Comparison of ENCODE assay signal across 10 cellular contexts in genomic region chr2:85248741-85249524, GRCh38.
DNase-seq lines count a peak whose midpoint lies in the region; ATAC-seq and TF ChIP-seq lines count a peak whose summit lies in the region.
"Had no signal": no experiment of that assay in that cellular context is flagged by ENCODE, and none has a peak within 500 bp of the region (broad histone marks: within the 10 kb centered on the region; RNA-seq: fewer than 3 reads in every experiment).

No MANE protein-coding gene starts in this region.

- peak overlapping the region; percentile 16 for H3K18ac ChIP-seq in trophoblast cell (ENCODE audit: low read length)

- H2AFZ ChIP-seq in trophoblast cell (ENCODE audit: insufficient read depth, low read length, poor library complexity), result no peak overlapping the region

- H3K36me3 Mint-ChIP-seq in activated naive CD4-positive, alpha-beta T cell treated with anti-CD3 and anti-CD28 coated beads for 36 hours (ENCODE audit: low read depth), result no peaks in the 10 kb centered on the region

- no peaks in the 10 kb centered on the region for H3K9me3 Mint-ChIP-seq in activated naive CD4-positive, alpha-beta T cell treated with anti-CD3 and anti-CD28 coated beads for 36 hours

- no peak overlapping the region for H3K14ac ChIP-seq in trophoblast cell (ENCODE audit: low read length)

- H3K4me3 ChIP-seq in trophoblast cell (ENCODE audit: low read depth, low read length), result no peak overlapping the region

- CTCF ChIA-PET in activated naive CD4-positive, alpha-beta T cell treated with anti-CD3 and anti-CD28 coated beads for 36 hours (lab: Charles Lee), result interaction anchor here (1.2 kb wide), 1 partner anchor 181 kb away, joined by 4 read pairs; no protein-coding TSS in a partner anchor

- no peak overlapping the region for H3K4me3 Mint-ChIP-seq in activated naive CD4-positive, alpha-beta T cell treated with anti-CD3 and anti-CD28 coated beads for 36 hours

- H4K12ac ChIP-seq in trophoblast cell (ENCODE audit: low read depth, low read length), result no peak overlapping the region

- intact Hi-C loops in activated naive CD4-positive, alpha-beta T cell treated with anti-CD3 and anti-CD28 coated beads for 36 hours (cut with micrococcal nuclease), result no loop called here

- peak overlapping the region; percentile 8 for H4K91ac ChIP-seq in trophoblast cell (ENCODE audit: low read depth, low read length)

- no peak overlapping the region for H3K9ac ChIP-seq in trophoblast cell (ENCODE audit: low read length)

- no peaks in the 10 kb centered on the region for H3K4me1 Mint-ChIP-seq in activated naive CD4-positive, alpha-beta T cell treated with anti-CD3 and anti-CD28 coated beads for 36 hours (ENCODE audit: low read depth)

- H2AK5ac ChIP-seq in trophoblast cell (ENCODE audit: low read length), result no peak overlapping the region

- no peaks in the 10 kb centered on the region for H3K9me3 ChIP-seq in trophoblast cell (ENCODE audit: insufficient read depth, low read depth, low read length)

- no CpG with 5 or more reads among the region's 7 CpGs for WGBS in trophoblast cell (ENCODE audit: extremely low coverage, insufficient coverage, insufficient read length)

- peak overlapping the region; percentile 75 for H3K27ac ChIP-seq in trophoblast cell (ENCODE audit: low read depth, low read length)
- H3K27ac ChIP-seq: HL-60 had no signal

- no peak overlapping the region for H3K23ac ChIP-seq in trophoblast cell (ENCODE audit: low read length)

- peak; percentile 98 for DNase-seq in EH (ENCODE audit: low read depth)
- peak; percentile 72 for DNase-seq in fibroblast of the conjunctiva (ENCODE audit: low read depth)
- peak; percentile 10 to 22 for DNase-seq in trophoblast cell
- DNase-seq in activated naive CD4-positive, alpha-beta T cell treated with anti-CD3 and anti-CD28 coated beads for 36 hours, result no peak
- DNase-seq in stimulated activated CD8-positive, alpha-beta memory T cell treated with anti-CD3 and anti-CD28 coated beads, Interleukin-4, amount 100 ng/mL, for 48 hours, result no peak
- DNase-seq in activated CD8-positive, alpha-beta memory T cell treated with anti-CD3 and anti-CD28 coated beads, Interleukin-2, amount 50 U/mL, for 48 hours, result no peak
- no peak for DNase-seq in activated naive CD4-positive, alpha-beta T cell (lab: John Stamatoyannopoulos, UW)
- DNase-seq: activated CD4-positive, alpha-beta T cell treated with anti-CD3 and anti-CD28 coated beads for 48 hours had no signal

- H3K27me3 Mint-ChIP-seq in activated naive CD4-positive, alpha-beta T cell treated with anti-CD3 and anti-CD28 coated beads for 36 hours (ENCODE audit: low read depth), result no peaks in the 10 kb centered on the region

- H3K4me1 ChIP-seq in trophoblast cell (ENCODE audit: control insufficient read depth in 1 of 2, insufficient read depth in 2 of 2, low read length in 2 of 2), result peaks cover 19 to 29% of the 10 kb centered on the region in 2 experiments

- H3K27me3 ChIP-seq in trophoblast cell (ENCODE audit: insufficient read depth, low read length), result no peaks in the 10 kb centered on the region

- no peak overlapping the region for H2BK5ac ChIP-seq in trophoblast cell (ENCODE audit: low read depth, low read length, poor library complexity)

- H3K36me3 ChIP-seq in trophoblast cell (ENCODE audit: control insufficient read depth in 1 of 2, insufficient read depth in 2 of 2, low read length in 2 of 2), result no peaks in the 10 kb centered on the region

- H2BK12ac ChIP-seq in trophoblast cell (ENCODE audit: low read length), result no peak overlapping the region

- H3K27ac Mint-ChIP-seq in activated naive CD4-positive, alpha-beta T cell treated with anti-CD3 and anti-CD28 coated beads for 36 hours, result no peak overlapping the region

- H4K8ac ChIP-seq in trophoblast cell (ENCODE audit: low read depth, low read length), result peak overlapping the region; percentile 13

- no peak overlapping the region for H2BK120ac ChIP-seq in trophoblast cell (ENCODE audit: insufficient read depth, low read length, poor library complexity)

- peak overlapping the region; percentile 35 for H3K4me2 ChIP-seq in trophoblast cell (ENCODE audit: low read length)

- H3K79me1 ChIP-seq in trophoblast cell (ENCODE audit: low read length), result peaks cover 6% of the 10 kb centered on the region

- no peaks in the 10 kb centered on the region for H3K79me2 ChIP-seq in trophoblast cell (ENCODE audit: control insufficient read depth, insufficient read depth, low read length, poor library complexity)

- peak; percentile 84 for ATAC-seq in SK-N-SH treated with all-trans-retinoic acid at 6 μM for 48 hours

- no peak overlapping the region for H3K4ac ChIP-seq in trophoblast cell (ENCODE audit: low read depth, low read length)

TF ChIP-seq in SK-N-SH treated with all-trans-retinoic acid at 6 μM for 48 hours, 23 proteins besides CTCF, POLR2A, EP300 and RAD21:
- no peak for TF ChIP-seq ZNF8 (CRISPR knock-in tag; IDR thresholded peaks at IDR 0.05)
- 0 out of 2 replicates have a peak, but pooled peaks have one; percentile 6 for TF ChIP-seq ISL1 (CRISPR knock-in tag; IDR thresholded peaks at IDR 0.05)

Comparison
In these comparisons a context has a peak if more than half of its experiments do, and no peak if none do; other contexts are left out.
1. DNase-seq: peak in EH (single experiment), fibroblast of the conjunctiva (single experiment) and trophoblast cell (2 of 2); none in activated naive CD4-positive, alpha-beta T cell treated with anti-CD3 and anti-CD28 coated beads for 36 hours (single experiment), stimulated activated CD8-positive, alpha-beta memory T cell treated with anti-CD3 and anti-CD28 coated beads, Interleukin-4, amount 100 ng/mL, for 48 hours (single experiment), activated CD8-positive, alpha-beta memory T cell treated with anti-CD3 and anti-CD28 coated beads, Interleukin-2, amount 50 U/mL, for 48 hours (single experiment) and activated naive CD4-positive, alpha-beta T cell (0 of 4).